16 cellular contexts compared by ENCODE assay signal in genomic region chr6:130032758-130033323, GRCh38. TPM values are rescaled to one million over a fixed set of nuclear protein-coding genes. Genes with fewer than 3 reads are reported as not detected.
A peak's percentile ranks its signal among the peaks of the same experiment; 100 is the strongest.
DNase-seq lines count a peak whose midpoint lies in the region; ATAC-seq and TF ChIP-seq lines count a peak whose summit lies in the region.
"Had no signal": no experiment of that assay in that cellular context is flagged by ENCODE, and none has a peak within 500 bp of the region (broad histone marks: within the 10 kb centered on the region; RNA-seq: fewer than 3 reads in every experiment).

No MANE protein-coding gene starts in this region.

- CTCF ChIA-PET in WTC11 (lab: Charles Lee) = no interaction called here

- H3K4me1 Mint-ChIP-seq in activated naive CD8-positive, alpha-beta T cell (ENCODE audit: low read depth) = peaks cover 79% of the 10 kb centered on the region
- H3K4me1 Mint-ChIP-seq in activated naive CD8-positive, alpha-beta T cell treated with anti-CD3 and anti-CD28 coated beads for 36 hours = peaks cover 68% of the 10 kb centered on the region
- peaks cover 17% of the 10 kb centered on the region for H3K4me1 Mint-ChIP-seq in WTC11

- POLR2A ChIA-PET in WTC11 (lab: Charles Lee) = no interaction called here

- H3K36me3 Mint-ChIP-seq in activated naive CD8-positive, alpha-beta T cell = peaks cover 12% of the 10 kb centered on the region
- peaks cover 16% of the 10 kb centered on the region for H3K36me3 Mint-ChIP-seq in activated naive CD8-positive, alpha-beta T cell treated with anti-CD3 and anti-CD28 coated beads for 36 hours
- H3K36me3 Mint-ChIP-seq in WTC11 = peaks cover 3% of the 10 kb centered on the region; the same call in 1 of the 2 replicates

- H3K27me3 Mint-ChIP-seq in activated naive CD8-positive, alpha-beta T cell = no peaks in the 10 kb centered on the region
- no peaks in the 10 kb centered on the region for H3K27me3 Mint-ChIP-seq in activated naive CD8-positive, alpha-beta T cell treated with anti-CD3 and anti-CD28 coated beads for 36 hours
- no peaks in the 10 kb centered on the region for H3K27me3 Mint-ChIP-seq in WTC11 (ENCODE audit: low read depth)

- ATAC-seq in WTC11 (no peak), HG02852 (IDR thresholded peaks at IDR 0.05; ENCODE audit: unreplicated experiment) (no peak)
- ATAC-seq: Right ventricle myocardium inferior had no signal

- no peaks in the 10 kb centered on the region for H3K9me3 Mint-ChIP-seq in activated naive CD8-positive, alpha-beta T cell (ENCODE audit: low read depth)
- H3K9me3 Mint-ChIP-seq in activated naive CD8-positive, alpha-beta T cell treated with anti-CD3 and anti-CD28 coated beads for 36 hours = no peaks in the 10 kb centered on the region
- no peaks in the 10 kb centered on the region for H3K9me3 Mint-ChIP-seq in WTC11

- no peak for DNase-seq in activated naive CD8-positive, alpha-beta T cell treated with anti-CD3 and anti-CD28 coated beads for 36 hours
- DNase-seq in KBM-7 (peak; percentile 24), WTC11 (ENCODE audit: low spot score) (no peak), iPS-NIHi7 (ENCODE audit: extremely low spot score) (no peak), NCI-H1930 (lab: John Stamatoyannopoulos, UW) (no peak)
- DNase-seq: Caco-2, DMS153, NCI-H1048, NCI-H1436 treated with DMSO at 0.1 percent for 48 hours, NCI-H2081, NCI-H510A, NCI-H82, Peyer's patch had no signal

- no peak for TF ChIP-seq CTCF in WTC11 (IDR thresholded peaks at IDR 0.05)

- in situ Hi-C loops in KBM-7 (cut with MboI; ENCODE audit: low pct_unique_long_range_greater_than_20kb, low sequenced_read_pairs) = no loop called here

- H3K4me3 Mint-ChIP-seq in activated naive CD8-positive, alpha-beta T cell = no peak overlapping the region
- no peak overlapping the region for H3K4me3 Mint-ChIP-seq in activated naive CD8-positive, alpha-beta T cell treated with anti-CD3 and anti-CD28 coated beads for 36 hours
- no peak overlapping the region for H3K4me3 Mint-ChIP-seq in WTC11

- peak overlapping the region; percentile 55 for H3K27ac Mint-ChIP-seq in activated naive CD8-positive, alpha-beta T cell
- no peak overlapping the region for H3K27ac Mint-ChIP-seq in activated naive CD8-positive, alpha-beta T cell treated with anti-CD3 and anti-CD28 coated beads for 36 hours
- H3K27ac Mint-ChIP-seq in WTC11 = no peak overlapping the region

TF ChIP-seq in WTC11, 78 proteins besides CTCF, POLR2A, EP300 and RAD21:
- TF ChIP-seq, protein P1, sequence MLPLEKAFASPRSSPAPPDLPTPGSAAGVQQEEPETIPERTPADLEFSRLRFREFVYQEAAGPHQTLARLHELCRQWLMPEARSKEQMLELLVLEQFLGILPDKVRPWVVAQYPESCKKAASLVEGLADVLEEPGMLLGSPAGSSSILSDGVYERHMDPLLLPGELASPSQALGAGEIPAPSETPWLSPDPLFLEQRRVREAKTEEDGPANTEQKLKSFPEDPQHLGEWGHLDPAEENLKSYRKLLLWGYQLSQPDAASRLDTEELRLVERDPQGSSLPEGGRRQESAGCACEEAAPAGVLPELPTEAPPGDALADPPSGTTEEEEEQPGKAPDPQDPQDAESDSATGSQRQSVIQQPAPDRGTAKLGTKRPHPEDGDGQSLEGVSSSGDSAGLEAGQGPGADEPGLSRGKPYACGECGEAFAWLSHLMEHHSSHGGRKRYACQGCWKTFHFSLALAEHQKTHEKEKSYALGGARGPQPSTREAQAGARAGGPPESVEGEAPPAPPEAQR (CRISPR knock-in tag; IDR thresholded peaks at IDR 0.05) = no peak
- peak; percentile 86 for TF ChIP-seq ZNF121 (CRISPR knock-in tag; IDR thresholded peaks at IDR 0.05)
- TF ChIP-seq TEAD4 (CRISPR knock-in tag; IDR thresholded peaks at IDR 0.05) = no peak

RNA-seq across cellular contexts. Expression of gene L3MBTL3, which starts 14.5 kb away (rescaled TPM):
- 10 to 100 TPM; 11.1 to 12.9 TPM for total RNA-seq in activated naive CD8-positive, alpha-beta T cell treated with anti-CD3 and anti-CD28 coated beads for 36 hours
- 13.0 to 18.1 TPM (median 13.7 TPM) in 3 replicates for total RNA-seq in WTC11 (2021)
